In the genomic region with DNA sequence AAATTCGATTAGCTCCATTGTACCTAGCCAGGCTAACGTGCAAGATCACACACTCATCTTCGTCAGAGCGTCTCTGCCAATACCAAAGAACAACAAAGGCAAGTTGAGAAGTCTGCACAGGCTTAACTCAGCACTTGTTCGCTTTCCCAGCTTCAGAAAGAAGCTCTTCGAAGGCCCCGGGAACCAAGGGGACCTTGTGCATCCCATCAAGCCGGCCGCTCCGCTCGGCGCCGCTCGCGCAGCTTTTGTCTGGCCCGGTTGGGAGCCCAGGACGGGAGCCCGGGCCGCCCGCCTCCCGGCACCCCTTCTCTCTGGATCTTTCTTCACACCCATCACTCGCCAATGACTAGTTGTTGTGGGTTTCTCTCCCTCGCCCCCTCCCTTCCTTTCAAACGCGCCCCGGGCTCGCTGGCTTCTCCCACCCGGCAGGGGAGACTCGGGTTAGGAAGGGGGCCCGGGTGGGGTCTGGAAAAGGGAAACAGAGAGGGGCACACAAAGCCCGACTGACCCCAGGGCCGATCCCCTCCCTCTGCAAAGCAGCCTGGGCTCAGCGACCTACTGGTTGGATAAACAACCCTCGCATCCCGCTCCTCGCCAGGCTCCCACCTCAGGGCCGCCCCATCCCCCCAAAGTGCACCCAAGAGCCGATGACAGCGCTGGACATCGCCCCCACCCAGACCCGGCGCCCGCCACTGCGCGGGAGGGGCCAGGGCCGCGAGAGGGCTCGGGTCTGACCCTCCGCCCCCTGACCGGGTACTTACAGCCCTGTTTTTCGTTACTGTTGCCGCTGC, we compare ENCODE assay signal across 7 cellular contexts. TPM values are rescaled to one million over a fixed set of nuclear protein-coding genes. Genes with fewer than 3 reads are reported as not detected.
DNase-seq lines count a peak whose midpoint lies in the region; ATAC-seq, FAIRE-seq and TF ChIP-seq lines count a peak whose summit lies in the region.

No MANE protein-coding gene starts in this region.

- intact Hi-C loops in left lung (cut with DNase I), result no loop called here

- no peaks in the 10 kb centered on the region for H3K9me3 ChIP-seq in left lung

- peak overlapping the region; percentile 83 for H3K4me3 ChIP-seq in HFF-Myc (replicated peaks; ENCODE audit: low read depth, low read length)
- H3K4me3 ChIP-seq in left lung, result peak overlapping the region; percentile 79 to 85

- H3K4me1 ChIP-seq in left lung, result peaks cover 8 to 52% of the 10 kb centered on the region in 2 donors

- H3K27me3 ChIP-seq in left lung, result no peaks in the 10 kb centered on the region

- FAIRE-seq in GM12892 (lab: Jason Lieb, UNC), result peak; percentile 9

- ATAC-seq in left lung, result peak; percentile 72

- peak overlapping the region; percentile 90 for H3K27ac ChIP-seq in cingulate gyrus (ENCODE audit: low read depth, low read length)
- peak overlapping the region; percentile 95 to 99 for H3K27ac ChIP-seq in left lung

- TF ChIP-seq POLR2A in GM12892 (IDR thresholded peaks at IDR 0.05; ENCODE audit: low read depth, low read length), result peak; percentile 48

- peak; percentile 21 for DNase-seq in GM12892 (ENCODE audit: insufficient read length)
- DNase-seq in HFF-Myc (ENCODE audit: extremely low read depth, low read depth), result no peak
- peak; percentile 37 for DNase-seq in NCI-H1105 (lab: John Stamatoyannopoulos, UW)
- DNase-seq in activated CD4-positive, alpha-beta T cell treated with anti-CD3 and anti-CD28 coated beads for 4 hours, result peak; percentile 36 to 42
- DNase-seq in left lung, result peak; percentile 52 to 90
- DNase-seq in stimulated activated CD4-positive, alpha-beta T cell treated with anti-CD3 and anti-CD28 coated beads, Interleukin-2, amount 100 ng/mL, for 48 hours, result peak; percentile 23 to 31

- TF ChIP-seq CTCF in HFF-Myc (IDR thresholded peaks at IDR 0.05; ENCODE audit: low read depth, low read length, missing control alignments) (no peak), left lung (IDR thresholded peaks at IDR 0.05) (no peak)

- no peaks in the 10 kb centered on the region for H3K36me3 ChIP-seq in left lung

RNA-seq across cellular contexts. Expression of gene CLASP1, which starts 0.5 kb away (rescaled TPM):
- polyA plus RNA-seq in GM12892 (2012; ENCODE audit: missing spikeins), result 28.8 TPM
- 10 to 100 TPM; 42.9 to 51.7 TPM for total RNA-seq in left lung
